In the genomic region with DNA sequence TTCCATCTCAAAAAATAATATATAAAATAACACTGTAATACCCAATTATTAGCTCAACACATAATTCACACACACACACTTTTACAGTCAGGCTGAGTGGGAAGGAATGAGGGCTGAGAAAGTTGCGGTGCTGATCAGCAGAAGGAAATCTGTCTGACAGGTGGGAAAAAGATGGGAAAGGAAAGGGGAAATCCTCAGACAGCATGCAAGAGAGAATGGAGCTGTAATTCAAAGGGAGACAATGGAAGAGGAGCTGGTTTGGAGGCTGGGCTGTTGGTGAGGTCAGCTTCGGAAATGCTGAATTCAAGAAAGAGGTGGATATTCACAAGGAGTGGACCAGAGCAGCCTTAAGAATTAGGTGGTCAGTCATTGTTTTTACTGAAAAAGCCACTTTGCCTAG, we compare ENCODE assay signal across 24 cellular contexts.
"Had no signal": no experiment of that assay in that cellular context is flagged by ENCODE, and none has a peak within 500 bp of the region (broad histone marks: within the 10 kb centered on the region; RNA-seq: fewer than 3 reads in every experiment).

No MANE protein-coding gene starts in this region.

- H3K27ac ChIP-seq: colonic mucosa, parathyroid adenoma, skin epidermis, suprapubic skin, transverse colon had no signal

- H3K36me3 ChIP-seq: colonic mucosa, right lobe of liver, stomach, transverse colon, uterus had no signal

- H2AFZ ChIP-seq: parathyroid adenoma had no signal

- H3K9me3 ChIP-seq: colonic mucosa, heart right ventricle, right lobe of liver, stomach, suprapubic skin, transverse colon, uterus had no signal

- H3K4me1 ChIP-seq: colonic mucosa, parathyroid adenoma, suprapubic skin, uterus had no signal

- DNase-seq: activated CD8-positive, alpha-beta memory T cell treated with anti-CD3 and anti-CD28 coated beads for 24 hours; activated CD8-positive, alpha-beta memory T cell treated with anti-CD3 and anti-CD28 coated beads, Interleukin-2, amount 50 U/mL, for 4 hours; activated T-cell treated with anti-CD3 and anti-CD28 coated beads, Interleukin-2, amount 50 U/mL, for 24 hours; aorta; colonic mucosa; heart right ventricle; kidney; nucleus accumbens; right lobe of liver; stomach; T-cell; transverse colon; uterus had no signal

- H3K4me3 Mint-ChIP-seq: activated T-cell treated with anti-CD3 and anti-CD28 coated beads, Interleukin-2, amount 50 U/mL, for 24 hours; natural killer cell treated with Interleukin-12 subunit alpha and Interleukin-12 subunit beta and Interleukin-15 and Interleukin-18, amount 100 ng/mL, for 72 hours; stimulated activated memory B cell treated with anti-CD40 and anti-IgM and Interleukin-4, amounts not matched to agents 10 μg/mL and 1 μg/mL and 100 μg/mL, for 72 hours; T-cell; T-helper 2 cell treated with Interferon-gamma antibody and Interleukin-4, amounts not matched to agents 5 μg/mL and 100 μg/mL, for 36 hours; WTC11 had no signal

- H3K79me2 ChIP-seq: parathyroid adenoma had no signal

- H3K4me1 Mint-ChIP-seq: activated T-helper 17 cell treated with anti-CD3 and anti-CD28 coated beads, Interleukin-2, amount 50 U/mL, for 72 hours; stimulated activated memory B cell treated with anti-CD40 and anti-IgM and Interleukin-4, amounts not matched to agents 10 μg/mL and 1 μg/mL and 100 μg/mL, for 72 hours had no signal

- H3K9me3 Mint-ChIP-seq: activated naive CD4-positive, alpha-beta T cell treated with anti-CD3 and anti-CD28 coated beads, Interleukin-2, amount 50 U/mL, for 72 hours; activated T-cell treated with anti-CD3 and anti-CD28 coated beads, Interleukin-2, amount 50 U/mL, for 24 hours; activated T-helper 17 cell treated with anti-CD3 and anti-CD28 coated beads, Interleukin-2, amount 50 U/mL, for 72 hours; natural killer cell treated with Interleukin-12 subunit alpha and Interleukin-12 subunit beta and Interleukin-15 and Interleukin-18, amount 100 ng/mL, for 72 hours; stimulated activated memory B cell treated with anti-CD40 and anti-IgM and Interleukin-4, amounts not matched to agents 10 μg/mL and 1 μg/mL and 100 μg/mL, for 72 hours; T-cell; T-helper 2 cell treated with Interferon-gamma antibody and Interleukin-4, amounts not matched to agents 5 μg/mL and 100 μg/mL, for 36 hours; WTC11 had no signal

- H3K27me3 Mint-ChIP-seq: activated T-cell treated with anti-CD3 and anti-CD28 coated beads, Interleukin-2, amount 50 U/mL, for 24 hours; activated T-helper 17 cell treated with anti-CD3 and anti-CD28 coated beads, Interleukin-2, amount 50 U/mL, for 72 hours; natural killer cell treated with Interleukin-12 subunit alpha and Interleukin-12 subunit beta and Interleukin-15 and Interleukin-18, amount 100 ng/mL, for 72 hours; stimulated activated memory B cell treated with anti-CD40 and anti-IgM and Interleukin-4, amounts not matched to agents 10 μg/mL and 1 μg/mL and 100 μg/mL, for 72 hours; T-cell had no signal

- H3K36me3 Mint-ChIP-seq: activated naive CD4-positive, alpha-beta T cell treated with anti-CD3 and anti-CD28 coated beads, Interleukin-2, amount 50 U/mL, for 72 hours; natural killer cell treated with Interleukin-12 subunit alpha and Interleukin-12 subunit beta and Interleukin-15 and Interleukin-18, amount 100 ng/mL, for 72 hours; stimulated activated memory B cell treated with anti-CD40 and anti-IgM and Interleukin-4, amounts not matched to agents 10 μg/mL and 1 μg/mL and 100 μg/mL, for 72 hours; T-cell; WTC11 had no signal

- ATAC-seq: activated naive CD4-positive, alpha-beta T cell treated with anti-CD3 and anti-CD28 coated beads, Interleukin-2, amount 50 U/mL, for 72 hours; activated T-helper 17 cell treated with anti-CD3 and anti-CD28 coated beads, Interleukin-2, amount 50 U/mL, for 72 hours; heart right ventricle; left lobe of liver; natural killer cell treated with Interleukin-12 subunit alpha and Interleukin-12 subunit beta and Interleukin-15 and Interleukin-18, amount 100 ng/mL, for 72 hours; right lobe of liver; stimulated activated memory B cell treated with anti-CD40 and anti-IgM and Interleukin-4, amounts not matched to agents 10 μg/mL and 1 μg/mL and 100 μg/mL, for 72 hours; T-cell had no signal

- H3K27me3 ChIP-seq: colonic mucosa, heart right ventricle, right lobe of liver, stomach, suprapubic skin, transverse colon, uterus had no signal

- H3K27ac Mint-ChIP-seq: activated T-cell treated with anti-CD3 and anti-CD28 coated beads, Interleukin-2, amount 50 U/mL, for 24 hours; activated T-helper 17 cell treated with anti-CD3 and anti-CD28 coated beads, Interleukin-2, amount 50 U/mL, for 72 hours; stimulated activated memory B cell treated with anti-CD40 and anti-IgM and Interleukin-4, amounts not matched to agents 10 μg/mL and 1 μg/mL and 100 μg/mL, for 72 hours; T-cell; T-helper 2 cell treated with Interferon-gamma antibody and Interleukin-4, amounts not matched to agents 5 μg/mL and 100 μg/mL, for 36 hours; WTC11 had no signal

- H3K4me3 ChIP-seq: colonic mucosa, heart right ventricle, lung, right lobe of liver, skin epidermis, stomach, suprapubic skin, transverse colon, uterus had no signal
